ENCODE assay signal across 1 cellular context in genomic region chr19:13934785-13935109, GRCh38.
A peak's percentile ranks its signal among the peaks of the same experiment; 100 is the strongest.
TF ChIP-seq lines count a peak whose summit lies in the region.

No MANE protein-coding gene starts in this region.

TF ChIP-seq in K562, 482 proteins besides CTCF, POLR2A, EP300 and RAD21:
- TF ChIP-seq MYNN (IDR thresholded peaks at IDR 0.05) (peak; percentile 73; the same call in 1 of the 2 replicates), MYNN (CRISPR knock-in tag; IDR thresholded peaks at IDR 0.05) (no peak), ZBTB43 (CRISPR knock-in tag; IDR thresholded peaks at IDR 0.05) (peak; percentile 98), KDM1A (IDR thresholded peaks at IDR 0.05) (peak in 1 of 2 experiments; percentile 72; a peak in 1 of 4 replicates), GABPB2 (CRISPR knock-in tag; conservative IDR thresholded peaks at IDR 0.05) (no peak)
